In genomic region chr7:123230603-123231002, GRCh38 we compare ENCODE assay signal across 20 cellular contexts. TPM values are rescaled to one million over a fixed set of nuclear protein-coding genes. Genes with fewer than 3 reads are reported as not detected.
DNase-seq lines count a peak whose midpoint lies in the region; ATAC-seq, FAIRE-seq and TF ChIP-seq lines count a peak whose summit lies in the region.
"Had no signal": no experiment of that assay in that cellular context is flagged by ENCODE, and none has a peak within 500 bp of the region (broad histone marks: within the 10 kb centered on the region; RNA-seq: fewer than 3 reads in every experiment).

No MANE protein-coding gene starts in this region.

- H3K36me3 Mint-ChIP-seq in nephron (ENCODE audit: low read depth), result no peaks in the 10 kb centered on the region
- H3K36me3 Mint-ChIP-seq: CD4-positive, CD25-positive, alpha-beta regulatory T cell had no signal

- FAIRE-seq in kidney (lab: Jason Lieb, UNC) (no peak), GM19239 (lab: Jason Lieb, UNC) (no peak)
- FAIRE-seq: GM18507, H1 had no signal

- H3K4me1 Mint-ChIP-seq in nephron, result peaks cover 24% of the 10 kb centered on the region
- H3K4me1 Mint-ChIP-seq: CD4-positive, CD25-positive, alpha-beta regulatory T cell had no signal

- no peak overlapping the region for H3K27ac ChIP-seq in kidney (ENCODE audit: low read depth in 2 of 2, low read length in 2 of 2)
- H3K27ac ChIP-seq: BLaER1 treated with 17β-estradiol and CSF1 and Interleukin-3, amounts not matched to agents 10 nM and 100 nM; HL-60 had no signal

- no peak for TF ChIP-seq CTCF in kidney (IDR thresholded peaks at IDR 0.05; ENCODE audit: borderline replicate concordance, extremely low read depth, insufficient read depth)
- no peak for TF ChIP-seq CTCF in nephron (IDR thresholded peaks at IDR 0.05; ENCODE audit: unreplicated experiment in 3 of 3)

- intact Hi-C loops in Right ventricle myocardium superior (cut with DNase I) (no loop called here), left ventricle myocardium superior (cut with micrococcal nuclease) (no loop called here), kidney (cut with DNase I) (no loop called here)

- H3K4me3 Mint-ChIP-seq in nephron, result no peak overlapping the region
- H3K4me3 Mint-ChIP-seq: CD4-positive, CD25-positive, alpha-beta regulatory T cell; HFFc6 had no signal

- H3K9me3 Mint-ChIP-seq in nephron, result peaks cover 2% of the 10 kb centered on the region

- DNase-seq in Right ventricle myocardium superior, result peak; percentile 29
- DNase-seq in left ventricle myocardium superior, result no peak
- peak; percentile 76 for DNase-seq in kidney
- DNase-seq in stimulated activated CD4-positive, alpha-beta T cell treated with anti-CD3 and anti-CD28 coated beads, Interleukin-2, amount 100 ng/mL, for 48 hours, result no peak
- no peak for DNase-seq in GM19239 (ENCODE audit: insufficient read length, low spot score)
- DNase-seq in HPDE6-E6E7 (ENCODE audit: extremely low spot score), result no peak
- DNase-seq: 8988T; AML-193; Calu3; CD4-positive, CD25-positive, alpha-beta regulatory T cell; DMS 273 treated with DMSO at 0.1 percent for 48 hours; HCEC 1CT; HFFc6 had no signal

- ATAC-seq in Right ventricle myocardium superior (ENCODE audit: poor library complexity) (no peak), left ventricle myocardium superior (no peak), GM21381 (IDR thresholded peaks at IDR 0.05; ENCODE audit: unreplicated experiment) (no peak)

- H3K4me1 ChIP-seq in kidney (ENCODE audit: control insufficient read depth in 1 of 2, insufficient read depth in 1 of 2, low read depth in 1 of 2, low read length in 2 of 2), result no peaks in the 10 kb centered on the region
- H3K4me1 ChIP-seq: BLaER1 treated with 17β-estradiol and CSF1 and Interleukin-3, amounts not matched to agents 10 nM and 100 nM had no signal

- H3K27me3 Mint-ChIP-seq in nephron (ENCODE audit: low read depth), result peaks cover 3% of the 10 kb centered on the region
- H3K27me3 Mint-ChIP-seq: CD4-positive, CD25-positive, alpha-beta regulatory T cell had no signal

- H3K9ac ChIP-seq in kidney (ENCODE audit: low read length in 2 of 2), result no peak overlapping the region
- H3K9ac ChIP-seq: BLaER1 treated with 17β-estradiol and CSF1 and Interleukin-3, amounts not matched to agents 10 nM and 100 nM had no signal

- peak overlapping the region in 2 of 3 experiments; percentile 61 to 74 for H3K27ac Mint-ChIP-seq in nephron
- H3K27ac Mint-ChIP-seq: CD4-positive, CD25-positive, alpha-beta regulatory T cell; HFFc6 had no signal

- H3K4me3 ChIP-seq in kidney (ENCODE audit: low read length in 2 of 2), result no peak overlapping the region
- H3K4me3 ChIP-seq: BLaER1 treated with 17β-estradiol and CSF1 and Interleukin-3, amounts not matched to agents 10 nM and 100 nM had no signal

- H3K9me3 ChIP-seq in kidney (ENCODE audit: control insufficient read depth in 1 of 2, low read length in 2 of 2), result no peaks in the 10 kb centered on the region
- H3K9me3 ChIP-seq: BLaER1 treated with 17β-estradiol and CSF1 and Interleukin-3, amounts not matched to agents 10 nM and 100 nM had no signal

- no peaks in the 10 kb centered on the region for H3K36me3 ChIP-seq in kidney (ENCODE audit: control insufficient read depth in 1 of 2, insufficient read depth in 2 of 2, low read length in 2 of 2)
- H3K36me3 ChIP-seq: BLaER1 treated with 17β-estradiol and CSF1 and Interleukin-3, amounts not matched to agents 10 nM and 100 nM had no signal

RNA-seq across cellular contexts. Expression of gene SLC13A1, which starts 30.8 kb away (rescaled TPM):
- total RNA-seq in Right ventricle myocardium superior (not detected), left ventricle myocardium superior (not detected), kidney (10.1 TPM)
- polyA plus RNA-seq in kidney (ENCODE audit: insufficient read depth, low read depth, low replicate concordance), result 17.0 TPM
- total RNA-seq: Calu3; CD4-positive, CD25-positive, alpha-beta regulatory T cell; Daoy; H1; HFFc6 had no signal
- polyA plus RNA-seq: CD4-positive, CD25-positive, alpha-beta regulatory T cell; H1 had no signal

Comparison
In these comparisons a context has a peak if more than half of its experiments do, and no peak if none do; other contexts are left out.
1. DNase-seq: peak in Right ventricle myocardium superior (single experiment) and kidney (single experiment); none in left ventricle myocardium superior (single experiment), stimulated activated CD4-positive, alpha-beta T cell treated with anti-CD3 and anti-CD28 coated beads, Interleukin-2, amount 100 ng/mL, for 48 hours (0 of 2), GM19239 (single experiment) and HPDE6-E6E7 (single experiment).
2. RNA of gene SLC13A1, which starts 30.8 kb away (total RNA-seq): 10.1 TPM in kidney (single experiment); not detected in Right ventricle myocardium superior (single experiment) and not detected in left ventricle myocardium superior (single experiment); every median in the first group is over 10 times any median in the second.